ENCODE assay signal across 12 cellular contexts in genomic region chr16:68021490-68021889, GRCh38. TPM values are rescaled to one million over a fixed set of nuclear protein-coding genes. Genes with fewer than 3 reads are reported as not detected.
A peak's percentile ranks its signal among the peaks of the same experiment; 100 is the strongest.
DNase-seq lines count a peak whose midpoint lies in the region; ATAC-seq and TF ChIP-seq lines count a peak whose summit lies in the region.
"Had no signal": no experiment of that assay in that cellular context is flagged by ENCODE, and none has a peak within 500 bp of the region (broad histone marks: within the 10 kb centered on the region; RNA-seq: fewer than 3 reads in every experiment).

No MANE protein-coding gene starts in this region.

- DNase-seq in activated T-cell treated with anti-CD3 and anti-CD28 coated beads, Interleukin-2, amount 50 U/mL, for 4 hours = no peak
- DNase-seq in activated T-cell treated with anti-CD3 and anti-CD28 coated beads for 4 hours = no peak
- DNase-seq in activated CD4-positive, alpha-beta memory T cell treated with anti-CD3 and anti-CD28 coated beads, Interleukin-2, amount 10 ng/mL, durations not matched to agents 7 days and 5 days = no peak
- no peak for DNase-seq in immature natural killer cell
- no peak for DNase-seq in stimulated activated naive CD8-positive, alpha-beta T cell treated with anti-CD3 and anti-CD28 coated beads, Interleukin-15, amount 100 ng/mL, for 72 hours
- DNase-seq in right atrium auricular region (ENCODE audit: low spot score) = no peak
- DNase-seq in NK-92 (lab: John Stamatoyannopoulos, UW; ENCODE audit: unreplicated experiment) = no peak
- DNase-seq: activated CD4-positive, alpha-beta T cell treated with anti-CD3 and anti-CD28 coated beads, Interleukin-2, amount 50 U/mL, for 4 hours; NCI-H187; SHP77 had no signal

- CTCF ChIA-PET in activated CD4-positive, alpha-beta memory T cell treated with anti-CD3 and anti-CD28 coated beads, Interleukin-2, amount 10 ng/mL, durations not matched to agents 7 days and 5 days (lab: Charles Lee) = interaction anchor here (0.6 to 3.1 kb wide), 9 partner anchors 9 to 205 kb away, joined by 3 to 16 read pairs (median 7); partner anchors contain the start of genes DPEP2 and PSMB10

- no peak for TF ChIP-seq CTCF in right atrium auricular region (IDR thresholded peaks at IDR 0.05)

- peak overlapping the region in 1 of 2 donors; percentile 83 for H3K4me3 ChIP-seq in right atrium auricular region

- POLR2A ChIA-PET in activated CD4-positive, alpha-beta memory T cell treated with anti-CD3 and anti-CD28 coated beads, Interleukin-2, amount 10 ng/mL, durations not matched to agents 7 days and 5 days (lab: Charles Lee) = interaction anchor here (2.0 to 3.5 kb wide), 13 partner anchors 9 to 86 kb away, joined by 4 to 42 read pairs (median 18); partner anchors contain the start of genes DPEP2, NFATC3, PSMB10 and SLC12A4

- H3K4me3 Mint-ChIP-seq in activated T-cell treated with anti-CD3 and anti-CD28 coated beads, Interleukin-2, amount 50 U/mL, for 4 hours = peak overlapping the region; percentile 97
- H3K4me3 Mint-ChIP-seq in activated CD4-positive, alpha-beta memory T cell treated with anti-CD3 and anti-CD28 coated beads, Interleukin-2, amount 10 ng/mL, durations not matched to agents 7 days and 5 days = peak overlapping the region; percentile 96
- peak overlapping the region; percentile 94 to 99 (median 98) for H3K4me3 Mint-ChIP-seq in immature natural killer cell
- peak overlapping the region; percentile 97 to 98 for H3K4me3 Mint-ChIP-seq in stimulated activated naive CD8-positive, alpha-beta T cell treated with anti-CD3 and anti-CD28 coated beads, Interleukin-15, amount 100 ng/mL, for 72 hours

- H3K27ac Mint-ChIP-seq in activated CD4-positive, alpha-beta memory T cell treated with anti-CD3 and anti-CD28 coated beads, Interleukin-2, amount 10 ng/mL, durations not matched to agents 7 days and 5 days = no peak overlapping the region
- peak overlapping the region in 3 of 6 donors; percentile 96 to 99 (median 98) for H3K27ac Mint-ChIP-seq in immature natural killer cell
- peak overlapping the region in 1 of 2 donors; percentile 59 for H3K27ac Mint-ChIP-seq in stimulated activated naive CD8-positive, alpha-beta T cell treated with anti-CD3 and anti-CD28 coated beads, Interleukin-15, amount 100 ng/mL, for 72 hours

- no peaks in the 10 kb centered on the region for H3K9me3 Mint-ChIP-seq in activated T-cell treated with anti-CD3 and anti-CD28 coated beads, Interleukin-2, amount 50 U/mL, for 4 hours
- H3K9me3 Mint-ChIP-seq in activated CD4-positive, alpha-beta memory T cell treated with anti-CD3 and anti-CD28 coated beads, Interleukin-2, amount 10 ng/mL, durations not matched to agents 7 days and 5 days = no peaks in the 10 kb centered on the region
- H3K9me3 Mint-ChIP-seq in immature natural killer cell = no peaks in the 10 kb centered on the region
- no peaks in the 10 kb centered on the region for H3K9me3 Mint-ChIP-seq in stimulated activated naive CD8-positive, alpha-beta T cell treated with anti-CD3 and anti-CD28 coated beads, Interleukin-15, amount 100 ng/mL, for 72 hours

- H3K27me3 ChIP-seq in right atrium auricular region = no peaks in the 10 kb centered on the region

- no peaks in the 10 kb centered on the region for H3K27me3 Mint-ChIP-seq in activated T-cell treated with anti-CD3 and anti-CD28 coated beads, Interleukin-2, amount 50 U/mL, for 4 hours (ENCODE audit: low read depth)
- no peaks in the 10 kb centered on the region for H3K27me3 Mint-ChIP-seq in activated CD4-positive, alpha-beta memory T cell treated with anti-CD3 and anti-CD28 coated beads, Interleukin-2, amount 10 ng/mL, durations not matched to agents 7 days and 5 days
- H3K27me3 Mint-ChIP-seq in immature natural killer cell (ENCODE audit: low read depth in 3 of 3) = peaks cover 8 to 15% (median 12%) of the 10 kb centered on the region in 3 donors
- no peaks in the 10 kb centered on the region for H3K27me3 Mint-ChIP-seq in stimulated activated naive CD8-positive, alpha-beta T cell treated with anti-CD3 and anti-CD28 coated beads, Interleukin-15, amount 100 ng/mL, for 72 hours

- ATAC-seq in activated T-cell treated with anti-CD3 and anti-CD28 coated beads, Interleukin-2, amount 50 U/mL, for 4 hours = no peak
- no peak for ATAC-seq in stimulated activated naive CD8-positive, alpha-beta T cell treated with anti-CD3 and anti-CD28 coated beads, Interleukin-15, amount 100 ng/mL, for 72 hours
- ATAC-seq in GM18861 (IDR thresholded peaks at IDR 0.05; ENCODE audit: unreplicated experiment) = no peak

- H3K9me3 ChIP-seq in right atrium auricular region = no peaks in the 10 kb centered on the region

- H3K36me3 Mint-ChIP-seq in activated T-cell treated with anti-CD3 and anti-CD28 coated beads, Interleukin-2, amount 50 U/mL, for 4 hours (ENCODE audit: insufficient read depth) = peaks cover 7% of the 10 kb centered on the region
- H3K36me3 Mint-ChIP-seq in activated CD4-positive, alpha-beta memory T cell treated with anti-CD3 and anti-CD28 coated beads, Interleukin-2, amount 10 ng/mL, durations not matched to agents 7 days and 5 days (ENCODE audit: low read depth) = peaks cover 18% of the 10 kb centered on the region
- peaks cover 0 to 6% (median 0%) of the 10 kb centered on the region in 3 donors for H3K36me3 Mint-ChIP-seq in immature natural killer cell

- no peaks in the 10 kb centered on the region for H3K36me3 ChIP-seq in right atrium auricular region

- H3K27ac ChIP-seq in right atrium auricular region = no peak overlapping the region

- H3K4me1 ChIP-seq in right atrium auricular region = peaks cover 0 to 28% of the 10 kb centered on the region in 2 donors

- peaks cover 22% of the 10 kb centered on the region for H3K4me1 Mint-ChIP-seq in activated T-cell treated with anti-CD3 and anti-CD28 coated beads, Interleukin-2, amount 50 U/mL, for 4 hours (ENCODE audit: low read depth)
- peaks cover 36% of the 10 kb centered on the region for H3K4me1 Mint-ChIP-seq in activated CD4-positive, alpha-beta memory T cell treated with anti-CD3 and anti-CD28 coated beads, Interleukin-2, amount 10 ng/mL, durations not matched to agents 7 days and 5 days
- peaks cover 35 to 37% of the 10 kb centered on the region in 2 donors for H3K4me1 Mint-ChIP-seq in immature natural killer cell
- H3K4me1 Mint-ChIP-seq in stimulated activated naive CD8-positive, alpha-beta T cell treated with anti-CD3 and anti-CD28 coated beads, Interleukin-15, amount 100 ng/mL, for 72 hours = peaks cover 26% of the 10 kb centered on the region

RNA-seq across cellular contexts. Expression of gene DDX28, which starts 1.5 kb away (rescaled TPM):
- 10 to 100 TPM; 34.9 to 40.3 (median 39.1) TPM for total RNA-seq in activated T-cell treated with anti-CD3 and anti-CD28 coated beads, Interleukin-2, amount 50 U/mL, for 4 hours
- 10 to 100 TPM; 11.6 to 12.3 TPM for total RNA-seq in activated CD4-positive, alpha-beta memory T cell treated with anti-CD3 and anti-CD28 coated beads, Interleukin-2, amount 10 ng/mL, durations not matched to agents 7 days and 5 days
- 10 to 100 TPM; 45.3 to 59.4 (median 55.0) TPM for polyA plus RNA-seq in immature natural killer cell
- total RNA-seq in right atrium auricular region = 1 to 10 TPM; 4.3 to 4.8 TPM

RNA-seq across cellular contexts. Expression of gene DUS2, which starts 1.6 kb away (rescaled TPM):
- total RNA-seq in activated T-cell treated with anti-CD3 and anti-CD28 coated beads, Interleukin-2, amount 50 U/mL, for 4 hours = 10 to 100 TPM; 35.9 to 37.4 (median 37.1) TPM
- 10 to 100 TPM; 23.8 to 24.4 TPM for total RNA-seq in activated CD4-positive, alpha-beta memory T cell treated with anti-CD3 and anti-CD28 coated beads, Interleukin-2, amount 10 ng/mL, durations not matched to agents 7 days and 5 days
- polyA plus RNA-seq in immature natural killer cell = 10 to 100 TPM in 2 of 3 donors, 1 to 10 TPM in 1; 9.3 to 23.7 (median 16.8) TPM
- 1 to 10 TPM; 4.5 to 4.9 TPM for total RNA-seq in right atrium auricular region

RNA-seq across cellular contexts. Expression of gene DPEP2NB, which starts 5.8 kb away (rescaled TPM):
- total RNA-seq in activated T-cell treated with anti-CD3 and anti-CD28 coated beads, Interleukin-2, amount 50 U/mL, for 4 hours = not detected
- total RNA-seq in activated CD4-positive, alpha-beta memory T cell treated with anti-CD3 and anti-CD28 coated beads, Interleukin-2, amount 10 ng/mL, durations not matched to agents 7 days and 5 days = not detected
- not detected for polyA plus RNA-seq in immature natural killer cell
- not detected for total RNA-seq in right atrium auricular region
- total RNA-seq: pulmonary artery endothelial cell had no signal

RNA-seq across cellular contexts. Expression of gene DPEP2, which starts 22.2 kb away (rescaled TPM):
- total RNA-seq in activated T-cell treated with anti-CD3 and anti-CD28 coated beads, Interleukin-2, amount 50 U/mL, for 4 hours = under 1 TPM; 0.47 to 0.81 (median 0.71) TPM
- 10 to 100 TPM; 17.5 to 18.1 TPM for total RNA-seq in activated CD4-positive, alpha-beta memory T cell treated with anti-CD3 and anti-CD28 coated beads, Interleukin-2, amount 10 ng/mL, durations not matched to agents 7 days and 5 days
- polyA plus RNA-seq in immature natural killer cell = 10 to 100 TPM; 45.5 to 62.6 (median 59.4) TPM
- total RNA-seq in right atrium auricular region = 1 to 10 TPM in 1 of 2 donors, under 1 TPM in 1; 0.85 to 1.6 TPM
- total RNA-seq: pulmonary artery endothelial cell had no signal

RNA-seq across cellular contexts. Expression of gene DPEP3, which starts 41.2 kb away (rescaled TPM):
- total RNA-seq in activated T-cell treated with anti-CD3 and anti-CD28 coated beads, Interleukin-2, amount 50 U/mL, for 4 hours = under 1 TPM in 2 of 3 donors, not detected in 1; 0.11 to 0.33 TPM
- total RNA-seq in activated CD4-positive, alpha-beta memory T cell treated with anti-CD3 and anti-CD28 coated beads, Interleukin-2, amount 10 ng/mL, durations not matched to agents 7 days and 5 days = under 1 TPM in 1 of 2 experiments, not detected in 1; 0.20 TPM
- polyA plus RNA-seq in immature natural killer cell = under 1 TPM in 1 of 3 donors, not detected in 2; 0.11 TPM
- not detected for total RNA-seq in right atrium auricular region
- total RNA-seq: pulmonary artery endothelial cell had no signal

Comparison
In these comparisons a context has a peak if more than half of its experiments do, and no peak if none do; other contexts are left out.
1. RNA of gene DUS2, which starts 1.6 kb away (total RNA-seq): 35.9 to 37.4 TPM in activated T-cell treated with anti-CD3 and anti-CD28 coated beads, Interleukin-2, amount 50 U/mL, for 4 hours and 23.8 to 24.4 TPM in activated CD4-positive, alpha-beta memory T cell treated with anti-CD3 and anti-CD28 coated beads, Interleukin-2, amount 10 ng/mL, durations not matched to agents 7 days and 5 days; 4.5 to 4.9 TPM in right atrium auricular region; every median in the first group is over 4 times any median in the second.
2. Peak in every context shown above with its lines, with median percentiles within 50 percentile points of each other: H3K4me3 Mint-ChIP-seq.